1 cellular context compared by ENCODE assay signal in the genomic region with DNA sequence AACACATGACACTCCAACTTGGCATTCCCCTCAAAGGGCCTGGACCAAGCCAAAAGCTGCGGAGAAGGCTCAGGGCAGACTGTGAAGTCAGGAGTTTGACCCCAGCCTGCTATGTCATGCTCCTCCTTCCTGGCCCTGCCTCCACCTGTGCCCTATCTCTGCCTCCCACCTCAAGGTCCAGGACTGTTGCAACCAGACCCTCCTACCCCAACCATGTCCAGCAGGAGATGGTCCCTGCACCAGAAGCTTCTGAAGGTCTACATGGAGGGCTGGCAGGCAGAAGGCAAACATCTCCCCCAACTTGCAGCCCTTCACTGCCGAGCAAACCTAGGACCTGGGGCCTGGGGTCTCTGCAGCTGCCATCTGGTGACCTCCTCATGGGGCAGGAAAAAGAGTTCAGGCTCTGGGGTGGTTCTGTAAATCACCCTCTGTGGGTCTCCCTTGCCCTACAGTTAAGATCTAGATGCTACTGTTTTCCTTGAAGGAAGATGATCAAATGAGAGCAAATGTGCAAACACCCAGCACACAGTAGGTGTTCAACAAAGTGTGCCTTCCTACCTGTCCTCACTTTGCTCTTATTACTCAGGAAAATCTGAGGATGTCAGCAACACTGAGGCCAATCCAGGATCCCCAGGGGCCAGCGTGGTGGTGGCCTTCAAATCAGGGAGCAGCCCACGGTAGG.
TF ChIP-seq lines count a peak whose summit lies in the region.

No MANE protein-coding gene starts in this region.

TF ChIP-seq in H1, 55 proteins besides CTCF, POLR2A, EP300 and RAD21:
- no peak for TF ChIP-seq JUND (IDR thresholded peaks at IDR 0.05; ENCODE audit: low read length)
- no peak for TF ChIP-seq BACH1 (IDR thresholded peaks at IDR 0.05; ENCODE audit: low read length)
- TF ChIP-seq SUZ12 (IDR thresholded peaks at IDR 0.05; ENCODE audit: low read length): no peak
- TF ChIP-seq CHD1 (IDR thresholded peaks at IDR 0.05; ENCODE audit: low read depth, low read length): no peak
- TF ChIP-seq JUN (IDR thresholded peaks at IDR 0.05; ENCODE audit: low read depth, low read length): no peak
